Comparison of ENCODE assay signal across 26 cellular contexts in genomic region chr13:77013853-77014542, GRCh38. TPM values are rescaled to one million over a fixed set of nuclear protein-coding genes. Genes with fewer than 3 reads are reported as not detected.
DNase-seq lines count a peak whose midpoint lies in the region; ATAC-seq and TF ChIP-seq lines count a peak whose summit lies in the region.
"Had no signal": no experiment of that assay in that cellular context is flagged by ENCODE, and none has a peak within 500 bp of the region (broad histone marks: within the 10 kb centered on the region; RNA-seq: fewer than 3 reads in every experiment).

No MANE protein-coding gene starts in this region.

- CTCF ChIA-PET in naive thymus-derived CD4-positive, alpha-beta T cell (lab: Charles Lee): no interaction called here

- H3K27ac Mint-ChIP-seq in activated T-helper 17 cell treated with anti-CD3 and anti-CD28 coated beads, Interleukin-2, amount 50 U/mL, for 72 hours: peak overlapping the region; percentile 63
- peak overlapping the region in 8 of 9 donors; percentile 8 to 81 (median 54) for H3K27ac Mint-ChIP-seq in naive thymus-derived CD4-positive, alpha-beta T cell
- H3K27ac Mint-ChIP-seq: activated naive CD8-positive, alpha-beta T cell treated with anti-CD3 and anti-CD28 coated beads, Interleukin-2, amount 10 ng/mL, durations not matched to agents 7 days and 5 days; activated T-helper 1 cell treated with anti-CD3 and anti-CD28 coated beads, Interleukin-12 subunit alpha, Interleukin-12 subunit beta, Interleukin-2, Interleukin-4 antibody, amounts not matched to agents 30 ng/mL and 10 ng/mL and 1 ng/mL, durations not matched to agents 14 hours and 24 hours and 36 hours; endodermal cell; stimulated activated naive CD8-positive, alpha-beta T cell treated with anti-CD3 and anti-CD28 coated beads, Interleukin-15, Interleukin-2, amounts not matched to agents 100 ng/mL and 50 ng/mL, for 24 hours; type B pancreatic cell had no signal

- no peak overlapping the region for H3K4me3 Mint-ChIP-seq in activated T-helper 17 cell treated with anti-CD3 and anti-CD28 coated beads, Interleukin-2, amount 50 U/mL, for 72 hours
- peak overlapping the region in 1 of 10 donors; percentile 36 for H3K4me3 Mint-ChIP-seq in naive thymus-derived CD4-positive, alpha-beta T cell
- H3K4me3 Mint-ChIP-seq: activated naive CD8-positive, alpha-beta T cell treated with anti-CD3 and anti-CD28 coated beads, Interleukin-2, amount 10 ng/mL, durations not matched to agents 7 days and 5 days; activated T-helper 1 cell treated with anti-CD3 and anti-CD28 coated beads, Interleukin-12 subunit alpha, Interleukin-12 subunit beta, Interleukin-2, Interleukin-4 antibody, amounts not matched to agents 30 ng/mL and 10 ng/mL and 1 ng/mL, durations not matched to agents 14 hours and 24 hours and 36 hours; endodermal cell; natural killer cell; stimulated activated naive CD8-positive, alpha-beta T cell treated with anti-CD3 and anti-CD28 coated beads, Interleukin-15, Interleukin-2, amounts not matched to agents 100 ng/mL and 50 ng/mL, for 24 hours; type B pancreatic cell had no signal

- POLR2A ChIA-PET in naive thymus-derived CD4-positive, alpha-beta T cell (lab: Charles Lee): interaction anchor here (0.8 to 2.8 kb wide), 3 partner anchors 9 to 13 kb away, joined by 4 to 16 read pairs (median 6); partner anchors contain the start of gene FBXL3

- intact Hi-C loops in left ventricle myocardium inferior (cut with micrococcal nuclease) (no loop called here), Right ventricle myocardium superior (cut with DNase I) (no loop called here), lower leg skin (cut with DNase I; ENCODE audit: low total_unique reads) (no loop called here)
- intact Hi-C loops in naive thymus-derived CD4-positive, alpha-beta T cell (cut with micrococcal nuclease): loop anchor here in 1 of 2 donors (1.0 kb wide), 1 partner anchor 8 kb away; no protein-coding TSS in a partner anchor

- peaks cover 100% of the 10 kb centered on the region for H3K36me3 Mint-ChIP-seq in activated T-helper 17 cell treated with anti-CD3 and anti-CD28 coated beads, Interleukin-2, amount 50 U/mL, for 72 hours (ENCODE audit: low read depth)
- peaks cover 7 to 62% (median 45%) of the 10 kb centered on the region in 5 donors for H3K36me3 Mint-ChIP-seq in naive thymus-derived CD4-positive, alpha-beta T cell

- TF ChIP-seq POLR2A in lower leg skin (IDR thresholded peaks at IDR 0.05): no peak

- H3K27me3 ChIP-seq in left ventricle myocardium inferior (ENCODE audit: low read depth): no peaks in the 10 kb centered on the region
- H3K27me3 ChIP-seq in naive thymus-derived CD4-positive, alpha-beta T cell (ENCODE audit: control insufficient read depth in 2 of 2, insufficient read depth in 2 of 2, low read length in 2 of 2): no peaks in the 10 kb centered on the region
- H3K27me3 ChIP-seq: esophagus squamous epithelium, hepatocyte, SJSA1 had no signal

- peaks cover 96% of the 10 kb centered on the region for H3K36me3 ChIP-seq in left ventricle myocardium inferior
- H3K36me3 ChIP-seq in naive thymus-derived CD4-positive, alpha-beta T cell (ENCODE audit: control insufficient read depth in 2 of 3, insufficient read depth in 3 of 3, low read length in 3 of 3): peaks cover 6 to 78% (median 56%) of the 10 kb centered on the region in 3 experiments

- H3K27me3 Mint-ChIP-seq in activated T-helper 17 cell treated with anti-CD3 and anti-CD28 coated beads, Interleukin-2, amount 50 U/mL, for 72 hours: no peaks in the 10 kb centered on the region
- no peaks in the 10 kb centered on the region for H3K27me3 Mint-ChIP-seq in naive thymus-derived CD4-positive, alpha-beta T cell
- H3K27me3 Mint-ChIP-seq: activated naive CD8-positive, alpha-beta T cell treated with anti-CD3 and anti-CD28 coated beads, Interleukin-2, amount 10 ng/mL, durations not matched to agents 7 days and 5 days; stimulated activated naive CD8-positive, alpha-beta T cell treated with anti-CD3 and anti-CD28 coated beads, Interleukin-15, Interleukin-2, amounts not matched to agents 100 ng/mL and 50 ng/mL, for 24 hours; type B pancreatic cell had no signal

- no peak overlapping the region for H3K4me3 ChIP-seq in left ventricle myocardium inferior
- no peak overlapping the region for H3K4me3 ChIP-seq in naive thymus-derived CD4-positive, alpha-beta T cell (ENCODE audit: low read length)
- H3K4me3 ChIP-seq in lower leg skin (ENCODE audit: low read depth, poor library complexity, severe bottlenecking): no peak overlapping the region
- H3K4me3 ChIP-seq: esophagus squamous epithelium, hepatocyte, SJSA1 had no signal

- peaks cover 61% of the 10 kb centered on the region for H3K4me1 ChIP-seq in left ventricle myocardium inferior
- H3K4me1 ChIP-seq in naive thymus-derived CD4-positive, alpha-beta T cell (ENCODE audit: control insufficient read depth in 2 of 2, insufficient read depth in 2 of 2, low read length in 2 of 2): peaks cover 3 to 8% of the 10 kb centered on the region in 2 donors
- H3K4me1 ChIP-seq: SJSA1 had no signal

- ATAC-seq in Right ventricle myocardium superior (ENCODE audit: poor library complexity): no peak
- no peak for ATAC-seq in activated T-helper 17 cell treated with anti-CD3 and anti-CD28 coated beads, Interleukin-2, amount 50 U/mL, for 72 hours (replicated peaks)
- no peak for ATAC-seq in naive thymus-derived CD4-positive, alpha-beta T cell
- no peak for ATAC-seq in HG02870 (IDR thresholded peaks at IDR 0.05; ENCODE audit: unreplicated experiment)
- ATAC-seq: natural killer cell had no signal

- no peak for DNase-seq in left ventricle myocardium inferior
- no peak for DNase-seq in Right ventricle myocardium superior
- DNase-seq in naive thymus-derived CD4-positive, alpha-beta T cell: no peak
- DNase-seq in Ammon's horn (ENCODE audit: low spot score): no peak
- DNase-seq in lower leg skin (ENCODE audit: low spot score in 2 of 2): no peak
- DNase-seq: activated CD4-positive, CD25-positive, alpha-beta regulatory T cell treated with anti-CD3 and anti-CD28 coated beads, Interleukin-2, amount 50 U/mL, for 72 hours; activated naive CD8-positive, alpha-beta T cell treated with anti-CD3 and anti-CD28 coated beads, Interleukin-2, amount 10 ng/mL, durations not matched to agents 7 days and 5 days; C1 segment of cervical spinal cord; DND-41; endodermal cell; esophagus squamous epithelium; foreskin melanocyte; Kasumi-1; natural killer cell; NCI-H1436; NCI-H2107; NCI-H446; NCI-H82; T-helper 1 cell had no signal

- peaks cover 41% of the 10 kb centered on the region for H3K4me1 Mint-ChIP-seq in activated T-helper 17 cell treated with anti-CD3 and anti-CD28 coated beads, Interleukin-2, amount 50 U/mL, for 72 hours
- H3K4me1 Mint-ChIP-seq in naive thymus-derived CD4-positive, alpha-beta T cell: peaks cover 19 to 77% (median 56%) of the 10 kb centered on the region in 7 donors
- H3K4me1 Mint-ChIP-seq: endodermal cell had no signal

- no peaks in the 10 kb centered on the region for H3K9me3 Mint-ChIP-seq in activated T-helper 17 cell treated with anti-CD3 and anti-CD28 coated beads, Interleukin-2, amount 50 U/mL, for 72 hours
- H3K9me3 Mint-ChIP-seq in naive thymus-derived CD4-positive, alpha-beta T cell: peaks cover 0 to under 1% (median 0%) of the 10 kb centered on the region in 11 donors
- H3K9me3 Mint-ChIP-seq: activated naive CD8-positive, alpha-beta T cell treated with anti-CD3 and anti-CD28 coated beads, Interleukin-2, amount 10 ng/mL, durations not matched to agents 7 days and 5 days; activated T-helper 1 cell treated with anti-CD3 and anti-CD28 coated beads, Interleukin-12 subunit alpha, Interleukin-12 subunit beta, Interleukin-2, Interleukin-4 antibody, amounts not matched to agents 30 ng/mL and 10 ng/mL and 1 ng/mL, durations not matched to agents 14 hours and 24 hours and 36 hours; endodermal cell; natural killer cell; stimulated activated naive CD8-positive, alpha-beta T cell treated with anti-CD3 and anti-CD28 coated beads, Interleukin-15, Interleukin-2, amounts not matched to agents 100 ng/mL and 50 ng/mL, for 24 hours; type B pancreatic cell had no signal

- 74 to 84% methylated on average over 2 of the region's 2 CpGs for WGBS in lower leg skin, 2 donors

- H3K9me3 ChIP-seq in left ventricle myocardium inferior (replicated peaks): no peaks in the 10 kb centered on the region
- H3K9me3 ChIP-seq in naive thymus-derived CD4-positive, alpha-beta T cell (ENCODE audit: control insufficient read depth in 2 of 3, low read length in 3 of 3): no peaks in the 10 kb centered on the region
- H3K9me3 ChIP-seq: esophagus squamous epithelium, SJSA1 had no signal

- H3K27ac ChIP-seq in left ventricle myocardium inferior (replicated peaks): peak overlapping the region; percentile 20
- peak overlapping the region; percentile 6 for H3K27ac ChIP-seq in naive thymus-derived CD4-positive, alpha-beta T cell (ENCODE audit: low read depth, low read length)
- H3K27ac ChIP-seq: hepatocyte, SJSA1 had no signal

- no peak for TF ChIP-seq CTCF in left ventricle myocardium inferior (IDR thresholded peaks at IDR 0.05; ENCODE audit: borderline replicate concordance)
- TF ChIP-seq CTCF in lower leg skin (IDR thresholded peaks at IDR 0.05): no peak

RNA-seq across cellular contexts. Expression of gene FBXL3, which starts 13.0 kb away (rescaled TPM):
- total RNA-seq in left ventricle myocardium inferior (25.0 TPM), Right ventricle myocardium superior (27.6 TPM), lower leg skin (100 to 1,000 TPM in 3 of 4 donors, 10 to 100 TPM in 1; 82.1 to 114 (median 110) TPM)
- 10 to 100 TPM; 38.9 to 53.3 TPM for total RNA-seq in activated T-helper 17 cell treated with anti-CD3 and anti-CD28 coated beads, Interleukin-2, amount 50 U/mL, for 72 hours
- total RNA-seq in naive thymus-derived CD4-positive, alpha-beta T cell: 10 to 100 TPM; 44.2 to 94.2 (median 70.8) TPM
- 10 to 100 TPM; 42.0 to 57.0 TPM for polyA plus RNA-seq in naive thymus-derived CD4-positive, alpha-beta T cell

RNA-seq across cellular contexts. Expression of gene CLN5, which starts 22.1 kb away (rescaled TPM):
- 15.0 TPM for total RNA-seq in left ventricle myocardium inferior
- 15.0 TPM for total RNA-seq in Right ventricle myocardium superior
- 10 to 100 TPM in 1 of 2 donors, 1 to 10 TPM in 1; 9.9 to 29.0 TPM for total RNA-seq in activated T-helper 17 cell treated with anti-CD3 and anti-CD28 coated beads, Interleukin-2, amount 50 U/mL, for 72 hours
- 10 to 100 TPM; 18.9 to 45.3 (median 27.7) TPM for total RNA-seq in naive thymus-derived CD4-positive, alpha-beta T cell
- polyA plus RNA-seq in naive thymus-derived CD4-positive, alpha-beta T cell: 10 to 100 TPM; 27.5 to 36.5 TPM
- 10 to 100 TPM; 14.0 to 22.1 (median 19.3) TPM for total RNA-seq in lower leg skin
